1 cellular context compared by ENCODE assay signal in the genomic region with DNA sequence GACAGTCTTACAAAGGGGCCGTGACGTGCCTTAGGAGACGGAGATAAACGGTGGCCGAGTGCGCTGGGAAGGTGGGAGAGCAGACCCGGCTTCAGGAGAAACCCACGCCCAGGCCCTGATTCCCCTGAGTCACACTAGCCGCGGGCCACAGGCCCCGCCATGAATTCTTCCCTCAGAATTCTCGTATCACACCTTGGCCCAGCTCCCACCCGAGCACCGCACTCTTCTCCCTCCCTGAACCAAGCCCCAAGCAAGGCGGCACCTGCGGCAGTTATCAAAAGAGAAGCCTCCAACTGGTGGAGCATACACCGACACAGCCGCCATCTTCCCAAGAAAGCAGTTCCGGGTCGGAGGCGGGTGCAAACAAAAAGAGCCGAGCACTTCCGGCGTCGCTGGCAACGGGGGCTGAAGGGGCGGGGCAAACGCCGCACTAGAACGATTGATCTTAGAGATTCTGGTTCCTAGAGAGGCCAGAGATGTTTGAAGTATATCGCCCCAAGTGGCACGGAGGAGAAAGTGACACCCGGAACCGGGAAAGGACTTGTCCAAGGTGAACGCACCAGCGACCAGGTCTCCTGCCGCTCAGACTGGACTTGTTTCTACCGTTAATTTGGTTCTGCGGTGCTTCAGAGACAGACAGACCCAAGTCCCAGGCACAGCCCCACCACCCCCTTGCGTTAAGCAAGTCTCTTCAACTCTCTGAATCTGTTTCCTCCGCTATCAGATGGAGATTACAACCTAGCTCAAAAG.
A peak's percentile ranks its signal among the peaks of the same experiment; 100 is the strongest.
TF ChIP-seq lines count a peak whose summit lies in the region.

Gene PSMB7, minus strand, starts transcription at position 341 of the 750 bp plus-strand sequence. Its CDS starts 17 bp downstream, at position 324.

TF ChIP-seq in HepG2, 621 proteins besides CTCF, POLR2A, EP300 and RAD21 (continued from another document and continues in another):
- TF ChIP-seq ZNF724P (CRISPR knock-in tag; IDR thresholded peaks at IDR 0.05; ENCODE audit: borderline replicate concordance): no peak
- peak; percentile 49; the same call in 1 of the 2 replicates for TF ChIP-seq NKX3-1 (CRISPR knock-in tag; IDR thresholded peaks at IDR 0.05)
- TF ChIP-seq SRSF1 (optimal IDR thresholded peaks at IDR 0.05; ENCODE audit: low read depth, low read length): peak; percentile 58
- no peak; the same call in 1 of the 2 replicates for TF ChIP-seq ZNF460 (CRISPR knock-in tag; IDR thresholded peaks at IDR 0.05; ENCODE audit: borderline replicate concordance)
- no peak for TF ChIP-seq FLYWCH1 (CRISPR knock-in tag; IDR thresholded peaks at IDR 0.05)
- TF ChIP-seq, protein P1, sequence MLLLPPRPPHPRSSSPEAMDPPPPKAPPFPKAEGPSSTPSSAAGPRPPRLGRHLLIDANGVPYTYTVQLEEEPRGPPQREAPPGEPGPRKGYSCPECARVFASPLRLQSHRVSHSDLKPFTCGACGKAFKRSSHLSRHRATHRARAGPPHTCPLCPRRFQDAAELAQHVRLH (CRISPR knock-in tag; IDR thresholded peaks at IDR 0.05; ENCODE audit: borderline replicate concordance, low read depth): peak; percentile 34; the same call in 1 of the 2 replicates
- TF ChIP-seq KIAA2018 (CRISPR knock-in tag; IDR thresholded peaks at IDR 0.05; ENCODE audit: borderline replicate concordance): no peak
- peak; percentile 73 for TF ChIP-seq MEF2D (CRISPR knock-in tag; IDR thresholded peaks at IDR 0.05)
- TF ChIP-seq REXO4 (CRISPR knock-in tag; IDR thresholded peaks at IDR 0.05; ENCODE audit: borderline replicate concordance): no peak
- no peak for TF ChIP-seq ZNF615 (CRISPR knock-in tag; IDR thresholded peaks at IDR 0.05; ENCODE audit: borderline replicate concordance)
- no peak for TF ChIP-seq AGO1 (IDR thresholded peaks at IDR 0.05; ENCODE audit: low read depth, low read length, poor library complexity, severe bottlenecking)
- TF ChIP-seq SOX13 (IDR thresholded peaks at IDR 0.05): no peak
- TF ChIP-seq SOX13 (CRISPR knock-in tag; conservative IDR thresholded peaks at IDR 0.05 in 1 of 2, IDR thresholded peaks at IDR 0.05 in 1 of 2): peak in 1 of 2 experiments; percentile 63; a peak in 2 of 4 replicates
- no peak for TF ChIP-seq ZNF841 (CRISPR knock-in tag; IDR thresholded peaks at IDR 0.05; ENCODE audit: borderline replicate concordance)
- TF ChIP-seq SNAPC2 (CRISPR knock-in tag; IDR thresholded peaks at IDR 0.05): no peak
- TF ChIP-seq, protein P2, sequence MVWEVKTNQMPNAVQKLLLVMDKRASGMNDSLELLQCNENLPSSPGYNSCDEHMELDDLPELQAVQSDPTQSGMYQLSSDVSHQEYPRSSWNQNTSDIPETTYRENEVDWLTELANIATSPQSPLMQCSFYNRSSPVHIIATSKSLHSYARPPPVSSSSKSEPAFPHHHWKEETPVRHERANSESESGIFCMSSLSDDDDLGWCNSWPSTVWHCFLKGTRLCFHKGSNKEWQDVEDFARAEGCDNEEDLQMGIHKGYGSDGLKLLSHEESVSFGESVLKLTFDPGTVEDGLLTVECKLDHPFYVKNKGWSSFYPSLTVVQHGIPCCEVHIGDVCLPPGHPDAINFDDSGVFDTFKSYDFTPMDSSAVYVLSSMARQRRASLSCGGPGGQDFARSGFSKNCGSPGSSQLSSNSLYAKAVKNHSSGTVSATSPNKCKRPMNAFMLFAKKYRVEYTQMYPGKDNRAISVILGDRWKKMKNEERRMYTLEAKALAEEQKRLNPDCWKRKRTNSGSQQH (CRISPR knock-in tag; IDR thresholded peaks at IDR 0.05; ENCODE audit: low read depth): peak; percentile 61; the same call in 1 of the 2 replicates
- TF ChIP-seq, protein P3, sequence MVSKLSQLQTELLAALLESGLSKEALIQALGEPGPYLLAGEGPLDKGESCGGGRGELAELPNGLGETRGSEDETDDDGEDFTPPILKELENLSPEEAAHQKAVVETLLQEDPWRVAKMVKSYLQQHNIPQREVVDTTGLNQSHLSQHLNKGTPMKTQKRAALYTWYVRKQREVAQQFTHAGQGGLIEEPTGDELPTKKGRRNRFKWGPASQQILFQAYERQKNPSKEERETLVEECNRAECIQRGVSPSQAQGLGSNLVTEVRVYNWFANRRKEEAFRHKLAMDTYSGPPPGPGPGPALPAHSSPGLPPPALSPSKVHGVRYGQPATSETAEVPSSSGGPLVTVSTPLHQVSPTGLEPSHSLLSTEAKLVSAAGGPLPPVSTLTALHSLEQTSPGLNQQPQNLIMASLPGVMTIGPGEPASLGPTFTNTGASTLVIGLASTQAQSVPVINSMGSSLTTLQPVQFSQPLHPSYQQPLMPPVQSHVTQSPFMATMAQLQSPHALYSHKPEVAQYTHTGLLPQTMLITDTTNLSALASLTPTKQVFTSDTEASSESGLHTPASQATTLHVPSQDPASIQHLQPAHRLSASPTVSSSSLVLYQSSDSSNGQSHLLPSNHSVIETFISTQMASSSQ (IDR thresholded peaks at IDR 0.05; ENCODE audit: low read depth): 0 out of 2 replicates have a peak, but pooled peaks have one; percentile 41
- TF ChIP-seq, protein P3 (CRISPR knock-in tag; IDR thresholded peaks at IDR 0.05; ENCODE audit: borderline replicate concordance): no peak
- no peak for TF ChIP-seq MEIS2 (CRISPR knock-in tag; IDR thresholded peaks at IDR 0.05)
- TF ChIP-seq RNF2 (conservative IDR thresholded peaks at IDR 0.05; ENCODE audit: low read depth): no peak
- TF ChIP-seq ZNF234 (CRISPR knock-in tag; conservative IDR thresholded peaks at IDR 0.05): no peak
- peak; percentile 28; the same call in 1 of the 2 replicates for TF ChIP-seq ZNF274 (CRISPR knock-in tag; IDR thresholded peaks at IDR 0.05)
- no peak for TF ChIP-seq ZNF720 (CRISPR knock-in tag; IDR thresholded peaks at IDR 0.05)
- TF ChIP-seq IKZF4 (CRISPR knock-in tag; IDR thresholded peaks at IDR 0.05; ENCODE audit: borderline replicate concordance, low read depth, not compliant biosample characterization): no peak
- TF ChIP-seq SALL1 (CRISPR knock-in tag; IDR thresholded peaks at IDR 0.05): peak; percentile 86
- TF ChIP-seq, protein P4, sequence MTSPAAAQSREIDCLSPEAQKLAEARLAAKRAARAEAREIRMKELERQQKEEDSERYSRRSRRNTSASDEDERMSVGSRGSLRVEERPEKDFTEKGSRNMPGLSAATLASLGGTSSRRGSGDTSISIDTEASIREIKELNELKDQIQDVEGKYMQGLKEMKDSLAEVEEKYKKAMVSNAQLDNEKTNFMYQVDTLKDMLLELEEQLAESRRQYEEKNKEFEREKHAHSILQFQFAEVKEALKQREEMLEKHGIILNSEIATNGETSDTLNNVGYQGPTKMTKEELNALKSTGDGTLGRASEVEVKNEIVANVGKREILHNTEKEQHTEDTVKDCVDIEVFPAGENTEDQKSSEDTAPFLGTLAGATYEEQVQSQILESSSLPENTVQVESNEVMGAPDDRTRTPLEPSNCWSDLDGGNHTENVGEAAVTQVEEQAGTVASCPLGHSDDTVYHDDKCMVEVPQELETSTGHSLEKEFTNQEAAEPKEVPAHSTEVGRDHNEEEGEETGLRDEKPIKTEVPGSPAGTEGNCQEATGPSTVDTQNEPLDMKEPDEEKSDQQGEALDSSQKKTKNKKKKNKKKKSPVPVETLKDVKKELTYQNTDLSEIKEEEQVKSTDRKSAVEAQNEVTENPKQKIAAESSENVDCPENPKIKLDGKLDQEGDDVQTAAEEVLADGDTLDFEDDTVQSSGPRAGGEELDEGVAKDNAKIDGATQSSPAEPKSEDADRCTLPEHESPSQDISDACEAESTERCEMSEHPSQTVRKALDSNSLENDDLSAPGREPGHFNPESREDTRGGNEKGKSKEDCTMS (CRISPR knock-in tag; conservative IDR thresholded peaks at IDR 0.05): no peak
- 0 out of 2 replicates have a peak, but pooled peaks have one; percentile 53 for TF ChIP-seq JUNB (CRISPR knock-in tag; IDR thresholded peaks at IDR 0.05; ENCODE audit: borderline replicate concordance)
- peak; percentile 50; the same call in 1 of the 2 replicates for TF ChIP-seq MIXL1 (CRISPR knock-in tag; IDR thresholded peaks at IDR 0.05)
- no peak; the same call in 1 of the 2 replicates for TF ChIP-seq NR0B2 (CRISPR knock-in tag; IDR thresholded peaks at IDR 0.05)
- no peak for TF ChIP-seq CCAR2 (optimal IDR thresholded peaks at IDR 0.05; ENCODE audit: low read depth, low read length)
- no peak for TF ChIP-seq NCOA5 (CRISPR knock-in tag; IDR thresholded peaks at IDR 0.05)
- no peak for TF ChIP-seq TP53 (CRISPR knock-in tag; conservative IDR thresholded peaks at IDR 0.05)
- TF ChIP-seq CENPX (CRISPR knock-in tag; IDR thresholded peaks at IDR 0.05): no peak
- no peak for TF ChIP-seq ZNF101 (CRISPR knock-in tag; IDR thresholded peaks at IDR 0.05; ENCODE audit: borderline replicate concordance, low read depth)
- no peak; the same call in 1 of the 2 replicates for TF ChIP-seq SOX5 (CRISPR knock-in tag; IDR thresholded peaks at IDR 0.05; ENCODE audit: borderline replicate concordance)
- TF ChIP-seq KLF6 (CRISPR knock-in tag; IDR thresholded peaks at IDR 0.05): no peak
- 0 out of 2 replicates have a peak, but pooled peaks have one; percentile 49 for TF ChIP-seq WIZ (CRISPR knock-in tag; IDR thresholded peaks at IDR 0.05)
